Comparison of ENCODE assay signal across 10 cellular contexts in the genomic region with DNA sequence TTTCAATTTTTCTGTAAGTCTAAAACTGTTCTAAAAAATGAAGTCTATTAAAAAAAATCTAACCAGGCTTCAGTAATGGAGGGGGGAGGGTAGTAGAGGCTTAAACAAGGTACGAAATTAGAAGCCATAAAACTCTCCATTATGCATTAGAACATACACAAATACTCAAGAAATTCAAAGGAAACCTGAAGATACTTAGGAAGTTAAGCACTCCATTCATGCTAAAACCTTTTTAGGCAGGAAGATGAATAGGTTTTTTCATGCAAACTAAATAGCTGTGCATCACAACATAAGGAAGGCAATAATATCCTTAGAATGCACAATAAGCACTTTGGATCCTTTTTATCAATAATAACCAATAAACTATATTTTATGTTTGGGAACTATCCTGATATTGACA. TPM values are rescaled to one million over a fixed set of nuclear protein-coding genes. Genes with fewer than 3 reads are reported as not detected.
A peak's percentile ranks its signal among the peaks of the same experiment; 100 is the strongest.
DNase-seq lines count a peak whose midpoint lies in the region; ATAC-seq, FAIRE-seq and TF ChIP-seq lines count a peak whose summit lies in the region.
"Had no signal": no experiment of that assay in that cellular context is flagged by ENCODE, and none has a peak within 500 bp of the region (broad histone marks: within the 10 kb centered on the region; RNA-seq: fewer than 3 reads in every experiment).

No MANE protein-coding gene starts in this region.

- peaks cover 47% of the 10 kb centered on the region for H3K4me1 Mint-ChIP-seq in activated T-cell treated with anti-CD3 and anti-CD28 coated beads, Interleukin-2, amount 50 U/mL, for 72 hours (ENCODE audit: low read depth)
- H3K4me1 Mint-ChIP-seq in stimulated activated naive B cell treated with anti-CD40 and anti-IgM and Interleukin-4, amounts not matched to agents 10 μg/mL and 1 μg/mL and 100 μg/mL, for 72 hours, result peaks cover 13 to 40% of the 10 kb centered on the region in 2 donors

- peak overlapping the region; percentile 95 for H3K4me3 ChIP-seq in WI38 (ENCODE audit: low read depth, low read length)
- peak overlapping the region; percentile 97 for H3K4me3 ChIP-seq in fibroblast of pulmonary artery (replicated peaks; ENCODE audit: low read depth, low read length)

- DNase-seq in activated T-cell treated with anti-CD3 and anti-CD28 coated beads, Interleukin-2, amount 50 U/mL, for 72 hours, result no peak
- DNase-seq in activated T-cell treated with anti-CD3 and anti-CD28 coated beads, Interleukin-2, amount 50 U/mL, for 1 hour, result no peak
- DNase-seq in fibroblast of pulmonary artery (ENCODE audit: low read depth) (no peak), hepatic stellate cell (ENCODE audit: low spot score) (no peak), urothelium cell line (ENCODE audit: low spot score) (no peak)
- no peak for DNase-seq in stimulated activated naive B cell treated with anti-CD40 and anti-IgM and Interleukin-4, amounts not matched to agents 10 μg/mL and 1 μg/mL and 100 μg/mL, for 72 hours
- DNase-seq: activated CD4-positive, alpha-beta T cell treated with anti-CD3 and anti-CD28 coated beads for 4 hours; NCI-H446 had no signal

- no peaks in the 10 kb centered on the region for H3K9me3 Mint-ChIP-seq in activated T-cell treated with anti-CD3 and anti-CD28 coated beads, Interleukin-2, amount 50 U/mL, for 72 hours
- no peaks in the 10 kb centered on the region for H3K9me3 Mint-ChIP-seq in stimulated activated naive B cell treated with anti-CD40 and anti-IgM and Interleukin-4, amounts not matched to agents 10 μg/mL and 1 μg/mL and 100 μg/mL, for 72 hours

- no peaks in the 10 kb centered on the region for H3K27me3 Mint-ChIP-seq in activated T-cell treated with anti-CD3 and anti-CD28 coated beads, Interleukin-2, amount 50 U/mL, for 72 hours (ENCODE audit: low read depth)
- H3K27me3 Mint-ChIP-seq in stimulated activated naive B cell treated with anti-CD40 and anti-IgM and Interleukin-4, amounts not matched to agents 10 μg/mL and 1 μg/mL and 100 μg/mL, for 72 hours, result no peaks in the 10 kb centered on the region

- no peak for TF ChIP-seq CTCF in WI38 (IDR thresholded peaks at IDR 0.05; ENCODE audit: low read depth, low read length)
- TF ChIP-seq CTCF in fibroblast of pulmonary artery (IDR thresholded peaks at IDR 0.05; ENCODE audit: low read length, missing control alignments), result no peak

- peak overlapping the region; percentile 82 for H3K27ac Mint-ChIP-seq in activated T-cell treated with anti-CD3 and anti-CD28 coated beads, Interleukin-2, amount 50 U/mL, for 72 hours
- no peak overlapping the region for H3K27ac Mint-ChIP-seq in stimulated activated naive B cell treated with anti-CD40 and anti-IgM and Interleukin-4, amounts not matched to agents 10 μg/mL and 1 μg/mL and 100 μg/mL, for 72 hours

- peak overlapping the region; percentile 91 to 98 for H3K4me3 Mint-ChIP-seq in activated T-cell treated with anti-CD3 and anti-CD28 coated beads, Interleukin-2, amount 50 U/mL, for 72 hours
- peak overlapping the region; percentile 32 for H3K4me3 Mint-ChIP-seq in stimulated activated naive B cell treated with anti-CD40 and anti-IgM and Interleukin-4, amounts not matched to agents 10 μg/mL and 1 μg/mL and 100 μg/mL, for 72 hours

- H3K36me3 Mint-ChIP-seq in activated T-cell treated with anti-CD3 and anti-CD28 coated beads, Interleukin-2, amount 50 U/mL, for 72 hours (ENCODE audit: insufficient read depth in 2 of 2), result peaks cover 0 to 6% of the 10 kb centered on the region in 2 donors
- H3K36me3 Mint-ChIP-seq in stimulated activated naive B cell treated with anti-CD40 and anti-IgM and Interleukin-4, amounts not matched to agents 10 μg/mL and 1 μg/mL and 100 μg/mL, for 72 hours, result peaks cover 7 to 9% of the 10 kb centered on the region in 2 donors

- ATAC-seq in activated T-cell treated with anti-CD3 and anti-CD28 coated beads, Interleukin-2, amount 50 U/mL, for 72 hours (replicated peaks in 1 of 2), result no peak
- ATAC-seq in stimulated activated naive B cell treated with anti-CD40 and anti-IgM and Interleukin-4, amounts not matched to agents 10 μg/mL and 1 μg/mL and 100 μg/mL, for 72 hours (replicated peaks), result no peak
- ATAC-seq in HG03457 (IDR thresholded peaks at IDR 0.05; ENCODE audit: unreplicated experiment), result no peak

- no peak for FAIRE-seq in urothelium cell line (lab: Jason Lieb, UNC)

RNA-seq across cellular contexts. Expression of gene RAB6A, which starts 2.4 kb away (rescaled TPM):
- 10 to 100 TPM; 63.6 to 73.7 TPM for total RNA-seq in activated T-cell treated with anti-CD3 and anti-CD28 coated beads, Interleukin-2, amount 50 U/mL, for 72 hours

RNA-seq across cellular contexts. Expression of gene MRPL48, which starts 29.2 kb away (rescaled TPM):
- total RNA-seq in activated T-cell treated with anti-CD3 and anti-CD28 coated beads, Interleukin-2, amount 50 U/mL, for 72 hours, result 10 to 100 TPM; 45.1 to 55.8 TPM
